18 cellular contexts compared by ENCODE assay signal in genomic region chr17:77965354-77965753, GRCh38. TPM values are rescaled to one million over a fixed set of nuclear protein-coding genes. Genes with fewer than 3 reads are reported as not detected.
DNase-seq lines count a peak whose midpoint lies in the region; ATAC-seq and TF ChIP-seq lines count a peak whose summit lies in the region.
"Had no signal": no experiment of that assay in that cellular context is flagged by ENCODE, and none has a peak within 500 bp of the region (broad histone marks: within the 10 kb centered on the region; RNA-seq: fewer than 3 reads in every experiment).

No MANE protein-coding gene starts in this region.

- intact Hi-C loops in naive thymus-derived CD4-positive, alpha-beta T cell (cut with micrococcal nuclease) = no loop called here

- H3K27me3 Mint-ChIP-seq in activated naive CD4-positive, alpha-beta T cell treated with anti-CD3 and anti-CD28 coated beads, Interleukin-2, amount 50 U/mL, for 24 hours = no peaks in the 10 kb centered on the region
- H3K27me3 Mint-ChIP-seq in T-cell = no peaks in the 10 kb centered on the region
- H3K27me3 Mint-ChIP-seq in central memory CD8-positive, alpha-beta T cell = no peaks in the 10 kb centered on the region
- H3K27me3 Mint-ChIP-seq in naive thymus-derived CD4-positive, alpha-beta T cell = peaks cover 0 to 4% (median 0%) of the 10 kb centered on the region in 5 donors

- TF ChIP-seq POLR2A in GM18505 (IDR thresholded peaks at IDR 0.05; ENCODE audit: borderline replicate concordance, extremely low read depth, insufficient read depth, insufficient read length) = no peak

- H3K27ac Mint-ChIP-seq in activated naive CD4-positive, alpha-beta T cell treated with anti-CD3 and anti-CD28 coated beads, Interleukin-2, amount 50 U/mL, for 24 hours = peak overlapping the region; percentile 31
- H3K27ac Mint-ChIP-seq in T-cell = peak overlapping the region; percentile 17 to 56
- no peak overlapping the region for H3K27ac Mint-ChIP-seq in central memory CD8-positive, alpha-beta T cell (ENCODE audit: low read depth)
- H3K27ac Mint-ChIP-seq in naive thymus-derived CD4-positive, alpha-beta T cell = peak overlapping the region in 4 of 9 donors; percentile 16 to 79 (median 52)
- H3K27ac Mint-ChIP-seq: B cell, HFFc6 had no signal

- peak overlapping the region; percentile 54 for H3K4me3 Mint-ChIP-seq in activated naive CD4-positive, alpha-beta T cell treated with anti-CD3 and anti-CD28 coated beads, Interleukin-2, amount 50 U/mL, for 24 hours
- peak overlapping the region in 1 of 3 donors; percentile 97 for H3K4me3 Mint-ChIP-seq in T-cell
- peak overlapping the region; percentile 45 for H3K4me3 Mint-ChIP-seq in central memory CD8-positive, alpha-beta T cell
- H3K4me3 Mint-ChIP-seq in naive thymus-derived CD4-positive, alpha-beta T cell = peak overlapping the region in 9 of 10 donors; percentile 31 to 98 (median 70)
- H3K4me3 Mint-ChIP-seq: B cell, HFFc6 had no signal

- no peak overlapping the region for H3K4me3 ChIP-seq in naive thymus-derived CD4-positive, alpha-beta T cell (ENCODE audit: low read length)
- H3K4me3 ChIP-seq: MG63, SJCRH30 had no signal

- POLR2A ChIA-PET in T-cell (lab: Charles Lee) = interaction anchor here (0.5 to 0.6 kb wide), 3 partner anchors 15 to 559 kb away, joined by 3 to 9 read pairs (median 5); no protein-coding TSS in a partner anchor
- POLR2A ChIA-PET in naive thymus-derived CD4-positive, alpha-beta T cell (lab: Charles Lee) = interaction anchor here (0.5 to 1.7 kb wide), 8 partner anchors 8 to 345 kb away, joined by 3 to 5 read pairs (median 3); no protein-coding TSS in a partner anchor

- peaks cover 71% of the 10 kb centered on the region in 2 donors for H3K4me1 ChIP-seq in naive thymus-derived CD4-positive, alpha-beta T cell (ENCODE audit: control insufficient read depth in 2 of 2, insufficient read depth in 2 of 2, low read length in 2 of 2)

- DNase-seq in activated naive CD4-positive, alpha-beta T cell treated with Interleukin-2 at 50 U/mL for 16 hours = no peak
- DNase-seq in T-cell = no peak
- DNase-seq in central memory CD8-positive, alpha-beta T cell (ENCODE audit: low spot score in 2 of 2) = no peak
- no peak for DNase-seq in naive thymus-derived CD4-positive, alpha-beta T cell
- no peak for DNase-seq in NCI-H1694 treated with DMSO at 0.1 percent for 48 hours (lab: John Stamatoyannopoulos, UW)
- no peak for DNase-seq in NCI-H146 (lab: John Stamatoyannopoulos, UW)
- DNase-seq: DMS79, HFFc6, MG63, NCI-H1092, NCI-H2081 treated with DMSO at 0.1 percent for 48 hours, SJCRH30 had no signal

- no peaks in the 10 kb centered on the region for H3K27me3 ChIP-seq in naive thymus-derived CD4-positive, alpha-beta T cell (ENCODE audit: control insufficient read depth in 2 of 2, insufficient read depth in 2 of 2, low read length in 2 of 2)
- H3K27me3 ChIP-seq: SJCRH30 had no signal

- no peaks in the 10 kb centered on the region for H3K36me3 Mint-ChIP-seq in activated naive CD4-positive, alpha-beta T cell treated with anti-CD3 and anti-CD28 coated beads, Interleukin-2, amount 50 U/mL, for 24 hours
- H3K36me3 Mint-ChIP-seq in T-cell = no peaks in the 10 kb centered on the region
- peaks cover 5% of the 10 kb centered on the region for H3K36me3 Mint-ChIP-seq in central memory CD8-positive, alpha-beta T cell (ENCODE audit: insufficient read depth)
- H3K36me3 Mint-ChIP-seq in naive thymus-derived CD4-positive, alpha-beta T cell = peaks cover 0 to 10% (median 5%) of the 10 kb centered on the region in 5 donors

- H3K9me3 ChIP-seq in naive thymus-derived CD4-positive, alpha-beta T cell (ENCODE audit: control insufficient read depth in 2 of 3, low read length in 3 of 3) = no peaks in the 10 kb centered on the region
- H3K9me3 ChIP-seq: MG63, SJCRH30 had no signal

- H3K36me3 ChIP-seq in naive thymus-derived CD4-positive, alpha-beta T cell (ENCODE audit: control insufficient read depth in 2 of 3, insufficient read depth in 3 of 3, low read length in 3 of 3) = no peaks in the 10 kb centered on the region
- H3K36me3 ChIP-seq: MG63, SJCRH30 had no signal

- H3K4me1 Mint-ChIP-seq in activated naive CD4-positive, alpha-beta T cell treated with anti-CD3 and anti-CD28 coated beads, Interleukin-2, amount 50 U/mL, for 24 hours = peaks cover 90% of the 10 kb centered on the region
- peaks cover 90 to 96% (median 91%) of the 10 kb centered on the region in 3 donors for H3K4me1 Mint-ChIP-seq in T-cell
- H3K4me1 Mint-ChIP-seq in central memory CD8-positive, alpha-beta T cell = peaks cover 80% of the 10 kb centered on the region
- H3K4me1 Mint-ChIP-seq in naive thymus-derived CD4-positive, alpha-beta T cell = peaks cover 29 to 98% (median 87%) of the 10 kb centered on the region in 7 donors

- no peaks in the 10 kb centered on the region for H3K9me3 Mint-ChIP-seq in activated naive CD4-positive, alpha-beta T cell treated with anti-CD3 and anti-CD28 coated beads, Interleukin-2, amount 50 U/mL, for 24 hours
- H3K9me3 Mint-ChIP-seq in T-cell = no peaks in the 10 kb centered on the region
- no peaks in the 10 kb centered on the region for H3K9me3 Mint-ChIP-seq in central memory CD8-positive, alpha-beta T cell
- H3K9me3 Mint-ChIP-seq in naive thymus-derived CD4-positive, alpha-beta T cell = no peaks in the 10 kb centered on the region
- H3K9me3 Mint-ChIP-seq: HFFc6 had no signal

- no peak overlapping the region for H3K27ac ChIP-seq in naive thymus-derived CD4-positive, alpha-beta T cell (ENCODE audit: low read depth, low read length)
- H3K27ac ChIP-seq: 22Rv1, KMS-11, SJCRH30 had no signal

- no peak for ATAC-seq in T-cell (replicated peaks in 1 of 4)
- ATAC-seq in central memory CD8-positive, alpha-beta T cell (replicated peaks; ENCODE audit: extremely low read depth, poor library complexity, severe bottlenecking) = no peak
- ATAC-seq in naive thymus-derived CD4-positive, alpha-beta T cell = no peak
- no peak for ATAC-seq in GM18505 (IDR thresholded peaks at IDR 0.05; ENCODE audit: unreplicated experiment)
- ATAC-seq: Panc1 had no signal

- CTCF ChIA-PET in T-cell (lab: Charles Lee) = interaction anchor here in 1 of 2 donors (0.9 to 1.0 kb wide), 2 partner anchors 8 to 38 kb away, joined by 3 read pairs; no protein-coding TSS in a partner anchor
- CTCF ChIA-PET in naive thymus-derived CD4-positive, alpha-beta T cell (lab: Charles Lee) = no interaction called here

RNA-seq across cellular contexts. Expression of gene TNRC6C, which starts 6.9 kb away (rescaled TPM):
- total RNA-seq in T-cell = 100 to 1,000 TPM in 1 of 5 donors, 10 to 100 TPM in 4; 87.1 to 116 (median 94.3) TPM
- 100 to 1,000 TPM in 3 of 5 experiments, 10 to 100 TPM in 2; 28.6 to 133 (median 104) TPM for total RNA-seq in naive thymus-derived CD4-positive, alpha-beta T cell
- 1 to 10 TPM; 7.4 to 8.2 TPM for polyA plus RNA-seq in naive thymus-derived CD4-positive, alpha-beta T cell
